In the genomic region with DNA sequence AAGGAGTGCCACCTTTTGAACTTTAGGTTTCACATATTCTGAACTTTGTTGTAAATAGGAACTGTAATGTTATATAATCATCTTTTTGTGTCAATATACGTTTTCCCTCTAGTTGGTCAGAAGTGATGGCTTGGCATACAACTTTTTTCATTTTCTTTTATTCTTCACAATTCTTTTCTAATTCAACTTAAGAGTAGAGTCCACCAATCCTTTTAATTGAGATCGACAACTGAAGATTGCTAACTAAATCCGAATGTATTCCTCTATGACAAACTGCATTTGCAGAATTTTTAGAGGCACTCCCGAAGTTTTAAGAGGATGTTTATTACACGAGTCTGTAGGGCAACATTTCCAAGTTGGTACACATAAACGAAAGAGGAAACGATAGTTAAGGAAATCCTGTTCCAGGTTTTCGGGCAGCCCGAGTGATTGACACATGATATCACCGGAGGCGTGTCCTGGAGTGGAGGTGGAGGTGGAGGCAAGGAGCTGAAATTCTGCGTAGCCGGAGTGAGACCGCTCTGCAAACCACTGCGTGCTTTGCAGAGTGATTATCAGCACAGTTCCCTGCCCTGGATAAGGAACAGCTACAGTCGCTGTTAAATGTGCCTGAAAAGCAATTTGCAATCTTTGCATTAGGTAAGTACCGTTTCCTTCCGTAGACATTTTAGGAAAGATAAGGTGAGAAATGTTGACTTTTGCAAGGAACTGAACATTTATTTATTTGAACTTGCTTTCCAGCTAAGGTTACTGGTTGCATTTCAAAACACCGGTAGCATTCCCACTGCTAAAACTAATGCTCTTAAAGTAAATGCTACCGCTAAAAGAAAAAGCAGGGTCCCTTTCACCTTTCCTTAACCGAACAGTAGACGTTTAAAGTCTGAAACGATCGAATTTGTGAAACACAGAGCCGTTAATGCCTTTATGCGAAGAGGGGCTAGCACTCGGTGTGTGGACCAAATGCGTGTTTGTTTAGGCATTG, we compare ENCODE assay signal across 1 cellular context.
TF ChIP-seq lines count a peak whose summit lies in the region.

A gene with protein sequence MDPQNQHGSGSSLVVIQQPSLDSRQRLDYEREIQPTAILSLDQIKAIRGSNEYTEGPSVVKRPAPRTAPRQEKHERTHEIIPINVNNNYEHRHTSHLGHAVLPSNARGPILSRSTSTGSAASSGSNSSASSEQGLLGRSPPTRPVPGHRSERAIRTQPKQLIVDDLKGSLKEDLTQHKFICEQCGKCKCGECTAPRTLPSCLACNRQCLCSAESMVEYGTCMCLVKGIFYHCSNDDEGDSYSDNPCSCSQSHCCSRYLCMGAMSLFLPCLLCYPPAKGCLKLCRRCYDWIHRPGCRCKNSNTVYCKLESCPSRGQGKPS (plus strand): TSS at position 502 of the 982 bp plus-strand sequence. CDS start 4,797 bp downstream, outside the sequence.

TF ChIP-seq in HepG2, 621 proteins besides CTCF, POLR2A, EP300 and RAD21 (continued from another document and continues in another):
- no peak for TF ChIP-seq ZNF619 (CRISPR knock-in tag; IDR thresholded peaks at IDR 0.05)
- TF ChIP-seq XBP1 (CRISPR knock-in tag; IDR thresholded peaks at IDR 0.05) = 0 out of 2 replicates have a peak, but pooled peaks have one; percentile 62
- TF ChIP-seq ZMYM4 (CRISPR knock-in tag; IDR thresholded peaks at IDR 0.05) = peak; percentile 91
- TF ChIP-seq, protein P1, sequence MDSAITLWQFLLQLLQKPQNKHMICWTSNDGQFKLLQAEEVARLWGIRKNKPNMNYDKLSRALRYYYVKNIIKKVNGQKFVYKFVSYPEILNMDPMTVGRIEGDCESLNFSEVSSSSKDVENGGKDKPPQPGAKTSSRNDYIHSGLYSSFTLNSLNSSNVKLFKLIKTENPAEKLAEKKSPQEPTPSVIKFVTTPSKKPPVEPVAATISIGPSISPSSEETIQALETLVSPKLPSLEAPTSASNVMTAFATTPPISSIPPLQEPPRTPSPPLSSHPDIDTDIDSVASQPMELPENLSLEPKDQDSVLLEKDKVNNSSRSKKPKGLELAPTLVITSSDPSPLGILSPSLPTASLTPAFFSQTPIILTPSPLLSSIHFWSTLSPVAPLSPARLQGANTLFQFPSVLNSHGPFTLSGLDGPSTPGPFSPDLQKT (CRISPR knock-in tag; IDR thresholded peaks at IDR 0.05; ENCODE audit: borderline replicate concordance) = no peak
- no peak for TF ChIP-seq ZFP1 (CRISPR knock-in tag; IDR thresholded peaks at IDR 0.05)
- TF ChIP-seq, protein P2, sequence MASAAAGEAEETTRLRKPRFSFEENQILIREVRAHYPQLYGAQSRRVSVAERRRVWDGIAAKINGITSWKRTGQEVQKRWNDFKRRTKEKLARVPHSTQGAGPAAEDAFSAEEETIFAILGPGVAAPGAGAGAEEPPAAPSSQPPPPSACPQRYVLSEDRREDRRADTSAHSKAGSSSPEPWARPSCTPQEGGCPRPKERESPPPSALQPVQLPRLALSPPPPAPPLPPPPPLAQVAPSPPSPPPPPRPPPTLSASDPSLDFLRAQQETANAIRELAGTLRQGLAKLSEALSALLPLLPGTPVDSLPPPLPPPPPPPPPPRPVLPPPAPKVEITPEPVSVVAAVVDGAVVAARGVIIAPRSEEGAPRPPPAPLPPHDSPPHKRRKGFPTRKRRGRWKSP (CRISPR knock-in tag; IDR thresholded peaks at IDR 0.05) = no peak; the same call in 1 of the 2 replicates
- no peak for TF ChIP-seq MAZ (IDR thresholded peaks at IDR 0.05; ENCODE audit: borderline replicate concordance, low read depth, low read length)
- TF ChIP-seq MAZ (CRISPR knock-in tag; IDR thresholded peaks at IDR 0.05; ENCODE audit: low read depth) = peak; percentile 74
- TF ChIP-seq KLF9 (CRISPR knock-in tag; IDR thresholded peaks at IDR 0.05; ENCODE audit: low read depth) = no peak
- TF ChIP-seq ZNF572 (CRISPR knock-in tag; IDR thresholded peaks at IDR 0.05) = no peak
- 0 out of 2 replicates have a peak, but pooled peaks have one; percentile 3 for TF ChIP-seq ZNF230 (CRISPR knock-in tag; IDR thresholded peaks at IDR 0.05)
- TF ChIP-seq, protein P3, sequence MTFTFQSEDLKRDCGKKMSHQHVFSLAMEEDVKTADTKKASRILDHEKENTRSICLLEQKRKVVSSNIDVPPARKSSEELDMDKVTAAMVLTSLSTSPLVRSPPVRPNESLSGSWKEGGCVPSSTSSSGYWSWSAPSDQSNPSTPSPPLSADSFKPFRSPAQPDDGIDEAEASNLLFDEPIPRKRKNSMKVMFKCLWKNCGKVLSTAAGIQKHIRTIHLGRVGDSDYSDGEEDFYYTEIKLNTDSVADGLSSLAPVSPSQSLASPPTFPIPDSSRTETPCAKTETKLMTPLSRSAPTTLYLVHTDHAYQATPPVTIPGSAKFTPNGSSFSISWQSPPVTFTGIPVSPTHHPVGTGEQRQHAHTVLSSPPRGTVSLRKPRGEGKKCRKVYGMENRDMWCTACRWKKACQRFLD (CRISPR knock-in tag; IDR thresholded peaks at IDR 0.05; ENCODE audit: borderline replicate concordance) = no peak
- TF ChIP-seq, protein P4, sequence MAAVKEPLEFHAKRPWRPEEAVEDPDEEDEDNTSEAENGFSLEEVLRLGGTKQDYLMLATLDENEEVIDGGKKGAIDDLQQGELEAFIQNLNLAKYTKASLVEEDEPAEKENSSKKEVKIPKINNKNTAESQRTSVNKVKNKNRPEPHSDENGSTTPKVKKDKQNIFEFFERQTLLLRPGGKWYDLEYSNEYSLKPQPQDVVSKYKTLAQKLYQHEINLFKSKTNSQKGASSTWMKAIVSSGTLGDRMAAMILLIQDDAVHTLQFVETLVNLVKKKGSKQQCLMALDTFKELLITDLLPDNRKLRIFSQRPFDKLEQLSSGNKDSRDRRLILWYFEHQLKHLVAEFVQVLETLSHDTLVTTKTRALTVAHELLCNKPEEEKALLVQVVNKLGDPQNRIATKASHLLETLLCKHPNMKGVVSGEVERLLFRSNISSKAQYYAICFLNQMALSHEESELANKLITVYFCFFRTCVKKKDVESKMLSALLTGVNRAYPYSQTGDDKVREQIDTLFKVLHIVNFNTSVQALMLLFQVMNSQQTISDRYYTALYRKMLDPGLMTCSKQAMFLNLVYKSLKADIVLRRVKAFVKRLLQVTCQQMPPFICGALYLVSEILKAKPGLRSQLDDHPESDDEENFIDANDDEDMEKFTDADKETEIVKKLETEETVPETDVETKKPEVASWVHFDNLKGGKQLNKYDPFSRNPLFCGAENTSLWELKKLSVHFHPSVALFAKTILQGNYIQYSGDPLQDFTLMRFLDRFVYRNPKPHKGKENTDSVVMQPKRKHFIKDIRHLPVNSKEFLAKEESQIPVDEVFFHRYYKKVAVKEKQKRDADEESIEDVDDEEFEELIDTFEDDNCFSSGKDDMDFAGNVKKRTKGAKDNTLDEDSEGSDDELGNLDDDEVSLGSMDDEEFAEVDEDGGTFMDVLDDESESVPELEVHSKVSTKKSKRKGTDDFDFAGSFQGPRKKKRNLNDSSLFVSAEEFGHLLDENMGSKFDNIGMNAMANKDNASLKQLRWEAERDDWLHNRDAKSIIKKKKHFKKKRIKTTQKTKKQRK (IDR thresholded peaks at IDR 0.05; ENCODE audit: low read length) = no peak
- no peak for TF ChIP-seq NFKB2 (CRISPR knock-in tag; IDR thresholded peaks at IDR 0.05; ENCODE audit: borderline replicate concordance)
- TF ChIP-seq NPAS2 (CRISPR knock-in tag; IDR thresholded peaks at IDR 0.05; ENCODE audit: borderline replicate concordance) = no peak
- no peak for TF ChIP-seq CCAR2 (optimal IDR thresholded peaks at IDR 0.05; ENCODE audit: low read depth, low read length)
- TF ChIP-seq ZNF773 (CRISPR knock-in tag; IDR thresholded peaks at IDR 0.05; ENCODE audit: borderline replicate concordance) = no peak
- no peak for TF ChIP-seq SP140L (CRISPR knock-in tag; IDR thresholded peaks at IDR 0.05; ENCODE audit: borderline replicate concordance)
- TF ChIP-seq ZNF563 (CRISPR knock-in tag; IDR thresholded peaks at IDR 0.05) = no peak
- TF ChIP-seq, protein P5, sequence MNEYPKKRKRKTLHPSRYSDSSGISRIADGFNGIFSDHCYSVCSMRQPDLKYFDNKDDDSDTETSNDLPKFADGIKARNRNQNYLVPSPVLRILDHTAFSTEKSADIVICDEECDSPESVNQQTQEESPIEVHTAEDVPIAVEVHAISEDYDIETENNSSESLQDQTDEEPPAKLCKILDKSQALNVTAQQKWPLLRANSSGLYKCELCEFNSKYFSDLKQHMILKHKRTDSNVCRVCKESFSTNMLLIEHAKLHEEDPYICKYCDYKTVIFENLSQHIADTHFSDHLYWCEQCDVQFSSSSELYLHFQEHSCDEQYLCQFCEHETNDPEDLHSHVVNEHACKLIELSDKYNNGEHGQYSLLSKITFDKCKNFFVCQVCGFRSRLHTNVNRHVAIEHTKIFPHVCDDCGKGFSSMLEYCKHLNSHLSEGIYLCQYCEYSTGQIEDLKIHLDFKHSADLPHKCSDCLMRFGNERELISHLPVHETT (CRISPR knock-in tag; conservative IDR thresholded peaks at IDR 0.05) = no peak
- peak; percentile 51; the same call in 1 of the 2 replicates for TF ChIP-seq ZKSCAN1 (IDR thresholded peaks at IDR 0.05; ENCODE audit: low read length)
- peak; percentile 53; the same call in 1 of the 2 replicates for TF ChIP-seq JUN (CRISPR knock-in tag; IDR thresholded peaks at IDR 0.05)
- TF ChIP-seq KMT2A (CRISPR knock-in tag; IDR thresholded peaks at IDR 0.05) = peak; percentile 61
- no peak for TF ChIP-seq ZNF333 (CRISPR knock-in tag; IDR thresholded peaks at IDR 0.05; ENCODE audit: borderline replicate concordance)
- peak; percentile 90 for TF ChIP-seq POLR2G (IDR thresholded peaks at IDR 0.05; ENCODE audit: low read depth, low read length)
- no peak for TF ChIP-seq ZNF3 (CRISPR knock-in tag; IDR thresholded peaks at IDR 0.05)
- TF ChIP-seq ZNF530 (CRISPR knock-in tag; IDR thresholded peaks at IDR 0.05; ENCODE audit: low read depth) = no peak
- no peak; the same call in 1 of the 2 replicates for TF ChIP-seq SMAD3 (CRISPR knock-in tag; IDR thresholded peaks at IDR 0.05)
- TF ChIP-seq, protein P6, sequence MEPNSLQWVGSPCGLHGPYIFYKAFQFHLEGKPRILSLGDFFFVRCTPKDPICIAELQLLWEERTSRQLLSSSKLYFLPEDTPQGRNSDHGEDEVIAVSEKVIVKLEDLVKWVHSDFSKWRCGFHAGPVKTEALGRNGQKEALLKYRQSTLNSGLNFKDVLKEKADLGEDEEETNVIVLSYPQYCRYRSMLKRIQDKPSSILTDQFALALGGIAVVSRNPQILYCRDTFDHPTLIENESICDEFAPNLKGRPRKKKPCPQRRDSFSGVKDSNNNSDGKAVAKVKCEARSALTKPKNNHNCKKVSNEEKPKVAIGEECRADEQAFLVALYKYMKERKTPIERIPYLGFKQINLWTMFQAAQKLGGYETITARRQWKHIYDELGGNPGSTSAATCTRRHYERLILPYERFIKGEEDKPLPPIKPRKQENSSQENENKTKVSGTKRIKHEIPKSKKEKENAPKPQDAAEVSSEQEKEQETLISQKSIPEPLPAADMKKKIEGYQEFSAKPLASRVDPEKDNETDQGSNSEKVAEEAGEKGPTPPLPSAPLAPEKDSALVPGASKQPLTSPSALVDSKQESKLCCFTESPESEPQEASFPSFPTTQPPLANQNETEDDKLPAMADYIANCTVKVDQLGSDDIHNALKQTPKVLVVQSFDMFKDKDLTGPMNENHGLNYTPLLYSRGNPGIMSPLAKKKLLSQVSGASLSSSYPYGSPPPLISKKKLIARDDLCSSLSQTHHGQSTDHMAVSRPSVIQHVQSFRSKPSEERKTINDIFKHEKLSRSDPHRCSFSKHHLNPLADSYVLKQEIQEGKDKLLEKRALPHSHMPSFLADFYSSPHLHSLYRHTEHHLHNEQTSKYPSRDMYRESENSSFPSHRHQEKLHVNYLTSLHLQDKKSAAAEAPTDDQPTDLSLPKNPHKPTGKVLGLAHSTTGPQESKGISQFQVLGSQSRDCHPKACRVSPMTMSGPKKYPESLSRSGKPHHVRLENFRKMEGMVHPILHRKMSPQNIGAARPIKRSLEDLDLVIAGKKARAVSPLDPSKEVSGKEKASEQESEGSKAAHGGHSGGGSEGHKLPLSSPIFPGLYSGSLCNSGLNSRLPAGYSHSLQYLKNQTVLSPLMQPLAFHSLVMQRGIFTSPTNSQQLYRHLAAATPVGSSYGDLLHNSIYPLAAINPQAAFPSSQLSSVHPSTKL (CRISPR knock-in tag; IDR thresholded peaks at IDR 0.05) = peak; percentile 81
- no peak for TF ChIP-seq CAMTA2 (CRISPR knock-in tag; IDR thresholded peaks at IDR 0.05; ENCODE audit: borderline replicate concordance)
- TF ChIP-seq ZBTB1 (CRISPR knock-in tag; IDR thresholded peaks at IDR 0.05; ENCODE audit: borderline replicate concordance) = no peak
- TF ChIP-seq, protein P7, sequence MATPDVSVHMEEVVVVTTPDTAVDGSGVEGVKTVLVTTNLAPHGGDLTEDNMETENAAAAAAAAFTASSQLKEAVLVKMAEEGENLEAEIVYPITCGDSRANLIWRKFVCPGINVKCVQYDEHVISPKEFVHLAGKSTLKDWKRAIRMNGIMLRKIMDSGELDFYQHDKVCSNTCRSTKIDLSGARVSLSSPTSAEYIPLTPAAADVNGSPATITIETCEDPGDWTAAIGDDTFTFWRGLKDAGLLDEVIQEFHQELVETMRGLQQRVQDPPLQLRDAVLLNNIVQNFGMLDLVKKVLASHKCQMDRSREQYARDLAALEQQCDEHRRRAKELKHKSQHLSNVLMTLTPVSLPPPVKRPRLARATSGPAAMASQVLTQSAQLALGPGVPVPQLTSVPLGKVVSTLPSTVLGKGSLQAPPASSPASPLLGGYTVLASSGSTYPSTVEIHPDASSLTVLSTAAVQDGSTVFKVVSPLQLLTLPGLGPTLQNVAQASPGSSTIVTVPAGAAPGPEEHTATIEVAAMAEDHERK (CRISPR knock-in tag; IDR thresholded peaks at IDR 0.05; ENCODE audit: low read depth) = no peak
- no peak for TF ChIP-seq KLF13 (CRISPR knock-in tag; IDR thresholded peaks at IDR 0.05)
- TF ChIP-seq CEBPB (IDR thresholded peaks at IDR 0.05; ENCODE audit: borderline replicate concordance, low read depth, low read length) = no peak
- TF ChIP-seq, protein P8, sequence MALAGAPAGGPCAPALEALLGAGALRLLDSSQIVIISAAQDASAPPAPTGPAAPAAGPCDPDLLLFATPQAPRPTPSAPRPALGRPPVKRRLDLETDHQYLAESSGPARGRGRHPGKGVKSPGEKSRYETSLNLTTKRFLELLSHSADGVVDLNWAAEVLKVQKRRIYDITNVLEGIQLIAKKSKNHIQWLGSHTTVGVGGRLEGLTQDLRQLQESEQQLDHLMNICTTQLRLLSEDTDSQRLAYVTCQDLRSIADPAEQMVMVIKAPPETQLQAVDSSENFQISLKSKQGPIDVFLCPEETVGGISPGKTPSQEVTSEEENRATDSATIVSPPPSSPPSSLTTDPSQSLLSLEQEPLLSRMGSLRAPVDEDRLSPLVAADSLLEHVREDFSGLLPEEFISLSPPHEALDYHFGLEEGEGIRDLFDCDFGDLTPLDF (CRISPR knock-in tag; IDR thresholded peaks at IDR 0.05) = 0 out of 2 replicates have a peak, but pooled peaks have one; percentile 8
- peak; percentile 38 for TF ChIP-seq ZEB1 (IDR thresholded peaks at IDR 0.05; ENCODE audit: insufficient replicate concordance, low read depth)
- TF ChIP-seq, protein P9, sequence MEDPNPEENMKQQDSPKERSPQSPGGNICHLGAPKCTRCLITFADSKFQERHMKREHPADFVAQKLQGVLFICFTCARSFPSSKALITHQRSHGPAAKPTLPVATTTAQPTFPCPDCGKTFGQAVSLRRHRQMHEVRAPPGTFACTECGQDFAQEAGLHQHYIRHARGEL (CRISPR knock-in tag; IDR thresholded peaks at IDR 0.05) = no peak
- TF ChIP-seq GABPB1 (CRISPR knock-in tag; IDR thresholded peaks at IDR 0.05) = peak; percentile 42; the same call in 1 of the 2 replicates
- no peak for TF ChIP-seq SSRP1 (CRISPR knock-in tag; IDR thresholded peaks at IDR 0.05)
